In genomic region chr5:54146906-54147305, GRCh38 we compare ENCODE assay signal across 18 cellular contexts.
A peak's percentile ranks its signal among the peaks of the same experiment; 100 is the strongest.
DNase-seq lines count a peak whose midpoint lies in the region; ATAC-seq, FAIRE-seq and TF ChIP-seq lines count a peak whose summit lies in the region.
"Had no signal": no experiment of that assay in that cellular context is flagged by ENCODE, and none has a peak within 500 bp of the region (broad histone marks: within the 10 kb centered on the region; RNA-seq: fewer than 3 reads in every experiment).

No MANE protein-coding gene starts in this region.

- WGBS in heart left ventricle, 4 donors = 6 to 21% (median 16%) methylated on average over 1 of the region's 1 CpG
- 40% methylated on average over 1 of the region's 1 CpG for WGBS in urinary bladder

- no peak for TF ChIP-seq CTCF in heart left ventricle (IDR thresholded peaks at IDR 0.05)

- H3K36me3 ChIP-seq in heart left ventricle (no peaks in the 10 kb centered on the region), urinary bladder (ENCODE audit: insufficient read depth) (no peaks in the 10 kb centered on the region), H7 (replicated peaks; ENCODE audit: control insufficient read depth, insufficient read depth, low read length) (no peaks in the 10 kb centered on the region)

- H3K36me3 Mint-ChIP-seq in stimulated activated effector memory CD8-positive, alpha-beta T cell treated with anti-CD3 and anti-CD28 coated beads, Interleukin-12 subunit alpha, Interleukin-12 subunit beta, amount 100 ng/mL, for 72 hours = no peaks in the 10 kb centered on the region

- ATAC-seq in heart left ventricle = peak; percentile 65 to 92 (median 86)
- no peak for ATAC-seq in stimulated activated effector memory CD8-positive, alpha-beta T cell treated with anti-CD3 and anti-CD28 coated beads, Interleukin-12 subunit alpha, Interleukin-12 subunit beta, amount 100 ng/mL, for 72 hours
- ATAC-seq: HepG2, Panc1 had no signal

- DNase-seq in NCI-H2107 treated with DMSO at 0.1 percent for 48 hours (lab: John Stamatoyannopoulos, UW; ENCODE audit: unreplicated experiment) = peak; percentile 57
- no peak for DNase-seq in NCI-H2107 (lab: John Stamatoyannopoulos, UW)
- peak; percentile 19 for DNase-seq in NCI-H345 treated with DMSO at 0.1 percent for 48 hours (lab: John Stamatoyannopoulos, UW; ENCODE audit: unreplicated experiment)
- DNase-seq in heart left ventricle = no peak
- DNase-seq in H7 = no peak
- DNase-seq in HTR-8/SVneo (ENCODE audit: insufficient read length, low spot score) = no peak
- DNase-seq in stimulated activated effector memory CD8-positive, alpha-beta T cell treated with anti-CD3 and anti-CD28 coated beads, Interleukin-12 subunit alpha, Interleukin-12 subunit beta, amount 100 ng/mL, for 72 hours (ENCODE audit: low spot score in 2 of 2) = no peak
- DNase-seq: CD4-positive, alpha-beta memory T cell; H9; KG1; NCI-H1048; NCI-H187 treated with DMSO at 0.1 percent for 48 hours; NCI-H2227 treated with DMSO at 0.1 percent for 48 hours; NCI-H774 had no signal

- no peak overlapping the region for H3K27ac Mint-ChIP-seq in stimulated activated effector memory CD8-positive, alpha-beta T cell treated with anti-CD3 and anti-CD28 coated beads, Interleukin-12 subunit alpha, Interleukin-12 subunit beta, amount 100 ng/mL, for 72 hours
- H3K27ac Mint-ChIP-seq: CD4-positive, alpha-beta memory T cell had no signal

- H3K4me3 ChIP-seq in heart left ventricle (no peak overlapping the region), urinary bladder (ENCODE audit: low read depth, low read length) (no peak overlapping the region), H7 (ENCODE audit: insufficient read depth, low read depth, low read length) (no peak overlapping the region)
- H3K4me3 ChIP-seq: SK-N-MC had no signal

- FAIRE-seq in HTR-8/SVneo (lab: Jason Lieb, UNC) = no peak
- FAIRE-seq: HepG2 had no signal

- no peaks in the 10 kb centered on the region for H3K9me3 ChIP-seq in heart left ventricle

- H3K27ac ChIP-seq in heart left ventricle (peak overlapping the region in 6 of 12 donors; percentile 1 to 30 (median 11)), urinary bladder (ENCODE audit: low read depth) (peak overlapping the region; percentile 5)
- H3K27ac ChIP-seq: SK-N-MC had no signal

- H3K27me3 ChIP-seq in heart left ventricle = no peaks in the 10 kb centered on the region
- no peaks in the 10 kb centered on the region for H3K27me3 ChIP-seq in H7 (ENCODE audit: control insufficient read depth, insufficient read depth, low read length)

- intact Hi-C loops in heart left ventricle (cut with DNase I) = no loop called here

- TF ChIP-seq POLR2A in heart left ventricle (IDR thresholded peaks at IDR 0.05) = no peak

- no peak overlapping the region for H3K4me3 Mint-ChIP-seq in stimulated activated effector memory CD8-positive, alpha-beta T cell treated with anti-CD3 and anti-CD28 coated beads, Interleukin-12 subunit alpha, Interleukin-12 subunit beta, amount 100 ng/mL, for 72 hours
- H3K4me3 Mint-ChIP-seq: CD4-positive, alpha-beta memory T cell; H9 had no signal

- H3K4me1 ChIP-seq in heart left ventricle = peaks cover 0 to 43% (median 28%) of the 10 kb centered on the region in 12 donors
- no peaks in the 10 kb centered on the region for H3K4me1 ChIP-seq in urinary bladder (ENCODE audit: insufficient read depth)

- H3K9me3 Mint-ChIP-seq in stimulated activated effector memory CD8-positive, alpha-beta T cell treated with anti-CD3 and anti-CD28 coated beads, Interleukin-12 subunit alpha, Interleukin-12 subunit beta, amount 100 ng/mL, for 72 hours = no peaks in the 10 kb centered on the region
- H3K9me3 Mint-ChIP-seq: H9 had no signal

- peaks cover 4% of the 10 kb centered on the region for H3K4me1 Mint-ChIP-seq in stimulated activated effector memory CD8-positive, alpha-beta T cell treated with anti-CD3 and anti-CD28 coated beads, Interleukin-12 subunit alpha, Interleukin-12 subunit beta, amount 100 ng/mL, for 72 hours

Comparison
In these comparisons a context has a peak if more than half of its experiments do, and no peak if none do; other contexts are left out.
1. DNase-seq: peak in NCI-H2107 treated with DMSO at 0.1 percent for 48 hours (single experiment) and NCI-H345 treated with DMSO at 0.1 percent for 48 hours (single experiment); none in NCI-H2107 (single experiment), heart left ventricle (0 of 5), H7 (single experiment), HTR-8/SVneo (single experiment) and stimulated activated effector memory CD8-positive, alpha-beta T cell treated with anti-CD3 and anti-CD28 coated beads, Interleukin-12 subunit alpha, Interleukin-12 subunit beta, amount 100 ng/mL, for 72 hours (0 of 2).